Comparison of ENCODE assay signal across 1 cellular context in genomic region chr2:112666764-112667122, GRCh38.
TF ChIP-seq lines count a peak whose summit lies in the region.

No MANE protein-coding gene starts in this region.

TF ChIP-seq in HCT116, 20 proteins besides CTCF, POLR2A, EP300 and RAD21 (continued from another document):
- TF ChIP-seq TCF7L2 (IDR thresholded peaks at IDR 0.05; ENCODE audit: borderline replicate concordance, extremely low read depth, insufficient read depth, insufficient read length) (no peak), MAX (IDR thresholded peaks at IDR 0.05) (no peak), EZH2 (IDR thresholded peaks at IDR 0.05) (no peak), ELF1 (IDR thresholded peaks at IDR 0.05; ENCODE audit: borderline replicate concordance, low read depth) (no peak), SIN3A (IDR thresholded peaks at IDR 0.05; ENCODE audit: low read depth) (no peak), SP1 (IDR thresholded peaks at IDR 0.05; ENCODE audit: low read depth) (no peak), EZH2phosphoT487 (IDR thresholded peaks at IDR 0.05; ENCODE audit: borderline replicate concordance) (no peak)
